ENCODE assay signal across 8 cellular contexts in genomic region chr3:45689787-45690145, GRCh38. TPM values are rescaled to one million over a fixed set of nuclear protein-coding genes. Genes with fewer than 3 reads are reported as not detected.
DNase-seq lines count a peak whose midpoint lies in the region; ATAC-seq, FAIRE-seq and TF ChIP-seq lines count a peak whose summit lies in the region.

No MANE protein-coding gene starts in this region.

- H3K4me3 Mint-ChIP-seq in nephron = peak overlapping the region; percentile 83 to 95 (median 90)

- H3K36me3 ChIP-seq in BLaER1 treated with 17β-estradiol and CSF1 and Interleukin-3, amounts not matched to agents 10 nM and 100 nM = peaks cover 13 to 27% (median 24%) of the 10 kb centered on the region in 11 experiments; a peak in 19 of 22 replicates
- peaks cover 0 to 15% of the 10 kb centered on the region in 2 donors for H3K36me3 ChIP-seq in duodenal mucosa (ENCODE audit: control insufficient read depth in 1 of 2, insufficient read depth in 2 of 2, low read length in 2 of 2)

- TF ChIP-seq CTCF in NB4 (IDR thresholded peaks at IDR 0.05; ENCODE audit: low read depth, low read length) = no peak
- no peak for TF ChIP-seq CTCF in nephron (IDR thresholded peaks at IDR 0.05; ENCODE audit: unreplicated experiment in 3 of 3)

- no peaks in the 10 kb centered on the region for H3K27me3 ChIP-seq in BLaER1 treated with 17β-estradiol and CSF1 and Interleukin-3, amounts not matched to agents 10 nM and 100 nM
- no peaks in the 10 kb centered on the region for H3K27me3 ChIP-seq in duodenal mucosa (ENCODE audit: control insufficient read depth in 1 of 2, insufficient read depth in 2 of 2, low read length in 2 of 2)

- H3K4me1 Mint-ChIP-seq in nephron = peaks cover 36% of the 10 kb centered on the region

- H3K9me3 Mint-ChIP-seq in nephron = no peaks in the 10 kb centered on the region

- peaks cover 10% of the 10 kb centered on the region for H3K27me3 Mint-ChIP-seq in nephron (ENCODE audit: low read depth)

- peak overlapping the region; percentile 77 to 96 (median 88) for H3K4me2 ChIP-seq in BLaER1 treated with 17β-estradiol and CSF1 and Interleukin-3, amounts not matched to agents 10 nM and 100 nM

- H3K9ac ChIP-seq in BLaER1 treated with 17β-estradiol and CSF1 and Interleukin-3, amounts not matched to agents 10 nM and 100 nM = peak overlapping the region; percentile 87 to 96 (median 93)
- peak overlapping the region; percentile 65 to 72 for H3K9ac ChIP-seq in duodenal mucosa (ENCODE audit: low read depth in 1 of 2, low read length in 2 of 2)

- ATAC-seq in HG02885 (IDR thresholded peaks at IDR 0.05; ENCODE audit: poor library complexity, unreplicated experiment) (no peak), GM18505 (IDR thresholded peaks at IDR 0.05; ENCODE audit: unreplicated experiment) (no peak)

- peak overlapping the region; percentile 60 to 93 (median 84) for H3K27ac Mint-ChIP-seq in nephron

- H4K20me1 ChIP-seq in BLaER1 treated with 17β-estradiol and CSF1 and Interleukin-3, amounts not matched to agents 10 nM and 100 nM = peaks cover 33 to 54% (median 49%) of the 10 kb centered on the region in 11 experiments; a peak in 20 of 22 replicates

- peak overlapping the region; percentile 73 to 94 (median 89) for H3K27ac ChIP-seq in BLaER1 treated with 17β-estradiol and CSF1 and Interleukin-3, amounts not matched to agents 10 nM and 100 nM
- peak overlapping the region; percentile 79 for H3K27ac ChIP-seq in duodenal mucosa (ENCODE audit: low read depth, low read length)

- H3K36me3 Mint-ChIP-seq in nephron (ENCODE audit: low read depth) = peaks cover 18% of the 10 kb centered on the region

- H3K4me1 ChIP-seq in BLaER1 treated with 17β-estradiol and CSF1 and Interleukin-3, amounts not matched to agents 10 nM and 100 nM = peaks cover 46 to 58% (median 51%) of the 10 kb centered on the region in 10 experiments
- peaks cover 42 to 48% of the 10 kb centered on the region in 2 donors for H3K4me1 ChIP-seq in duodenal mucosa (ENCODE audit: control insufficient read depth in 1 of 2, insufficient read depth in 2 of 2, low read length in 2 of 2)

- DNase-seq in NB4 (ENCODE audit: low read depth) = peak; percentile 15
- DNase-seq in GM12891 (ENCODE audit: insufficient read length, low spot score) = no peak
- no peak for DNase-seq in stimulated activated CD4-positive, alpha-beta T cell treated with anti-CD3 and anti-CD28 coated beads, Interleukin-15, amount 100 ng/mL, for 24 hours

- FAIRE-seq in GM12891 (lab: Jason Lieb, UNC) = no peak

- no peak for TF ChIP-seq POLR2A in NB4 (IDR thresholded peaks at IDR 0.05; ENCODE audit: extremely low read depth, insufficient read length)
- TF ChIP-seq POLR2A in GM12891 (IDR thresholded peaks at IDR 0.05; ENCODE audit: low read depth, low read length) = no peak
- no peak for TF ChIP-seq POLR2A in GM18505 (IDR thresholded peaks at IDR 0.05; ENCODE audit: borderline replicate concordance, extremely low read depth, insufficient read depth, insufficient read length)

- no peaks in the 10 kb centered on the region for H3K9me3 ChIP-seq in BLaER1 treated with 17β-estradiol and CSF1 and Interleukin-3, amounts not matched to agents 10 nM and 100 nM (replicated peaks in 1 of 11)
- no peaks in the 10 kb centered on the region for H3K9me3 ChIP-seq in duodenal mucosa (ENCODE audit: control insufficient read depth in 1 of 2, low read length in 2 of 2)

- H3K4me3 ChIP-seq in BLaER1 treated with 17β-estradiol and CSF1 and Interleukin-3, amounts not matched to agents 10 nM and 100 nM = peak overlapping the region; percentile 67 to 98 (median 86)
- H3K4me3 ChIP-seq in NB4 (ENCODE audit: low read depth, low read length) (peak overlapping the region; percentile 100), duodenal mucosa (ENCODE audit: low read depth in 1 of 2, low read length in 2 of 2) (peak overlapping the region; percentile 79 to 82)

TF ChIP-seq in GM12891, 5 proteins besides CTCF, POLR2A, EP300 and RAD21:
- TF ChIP-seq POU2F2 (IDR thresholded peaks at IDR 0.05; ENCODE audit: low read depth, low read length) (no peak), POLR2AphosphoS5 (IDR thresholded peaks at IDR 0.05; ENCODE audit: low read depth, low read length) (no peak), SPI1 (IDR thresholded peaks at IDR 0.05; ENCODE audit: low read depth, low read length) (no peak), TAF1 (IDR thresholded peaks at IDR 0.05; ENCODE audit: low read depth, low read length) (no peak), PAX5 (IDR thresholded peaks at IDR 0.05; ENCODE audit: insufficient read depth, low read length, severe bottlenecking) (no peak)
TF ChIP-seq in GM12891: peak in this region for 0.

RNA-seq across cellular contexts. Expression of gene SACM1L, which starts 0.6 kb away (rescaled TPM):
- polyA plus RNA-seq in GM12891 (2012; ENCODE audit: low read depth, missing spikeins) = 12.0 TPM
